In genomic region chr2:46351388-46352141, GRCh38 we compare ENCODE assay signal across 9 cellular contexts. TPM values are rescaled to one million over a fixed set of nuclear protein-coding genes. Genes with fewer than 3 reads are reported as not detected.
DNase-seq lines count a peak whose midpoint lies in the region; ATAC-seq and TF ChIP-seq lines count a peak whose summit lies in the region.
"Had no signal": no experiment of that assay in that cellular context is flagged by ENCODE, and none has a peak within 500 bp of the region (broad histone marks: within the 10 kb centered on the region; RNA-seq: fewer than 3 reads in every experiment).

No MANE protein-coding gene starts in this region.

- H3K27me3 Mint-ChIP-seq in activated naive CD4-positive, alpha-beta T cell treated with anti-CD3 and anti-CD28 coated beads, Interleukin-2, amount 10 ng/mL, durations not matched to agents 7 days and 5 days, result peaks cover 7% of the 10 kb centered on the region
- H3K27me3 Mint-ChIP-seq in memory B cell, result peaks cover 17% of the 10 kb centered on the region
- H3K27me3 Mint-ChIP-seq in Calu3 (ENCODE audit: unreplicated experiment), result no peaks in the 10 kb centered on the region

- no peak for TF ChIP-seq CTCF in Calu3 (IDR thresholded peaks at IDR 0.05; ENCODE audit: unreplicated experiment)

- DNase-seq in T-helper 22 cell (ENCODE audit: low read depth), result peak; percentile 47
- peak; percentile 89 for DNase-seq in activated naive CD4-positive, alpha-beta T cell treated with anti-CD3 and anti-CD28 coated beads, Interleukin-2, amount 10 ng/mL, durations not matched to agents 7 days and 5 days
- no peak for DNase-seq in memory B cell (ENCODE audit: low spot score in 2 of 2)
- peak; percentile 21 to 30 for DNase-seq in stimulated activated CD8-positive, alpha-beta memory T cell treated with anti-CD3 and anti-CD28 coated beads, Interleukin-7, amount 100 ng/mL, for 1 hour (ENCODE audit: low read depth in 2 of 2)
- DNase-seq in NCI-H748 treated with DMSO at 0.1 percent for 48 hours (lab: John Stamatoyannopoulos, UW), result no peak
- no peak for DNase-seq in Calu3
- no peak for DNase-seq in NCI-H187 treated with DMSO at 0.1 percent for 48 hours (lab: John Stamatoyannopoulos, UW)
- no peak for DNase-seq in NCI-H510A (lab: John Stamatoyannopoulos, UW)

- H3K4me3 Mint-ChIP-seq in activated naive CD4-positive, alpha-beta T cell treated with anti-CD3 and anti-CD28 coated beads, Interleukin-2, amount 10 ng/mL, durations not matched to agents 7 days and 5 days, result peak overlapping the region; percentile 69
- H3K4me3 Mint-ChIP-seq in memory B cell, result peak overlapping the region; percentile 19
- no peak overlapping the region for H3K4me3 Mint-ChIP-seq in Calu3 (ENCODE audit: low read depth, unreplicated experiment)
- H3K4me3 Mint-ChIP-seq: brain had no signal

- intact Hi-C loops in Calu3 (cut with micrococcal nuclease; ENCODE audit: unreplicated experiment), result no loop called here

- no TSS peak for BruUV-seq in Calu3 (replicated peaks; lab: Mats Ljungman, UMichigan)

- CTCF ChIA-PET in activated naive CD4-positive, alpha-beta T cell treated with anti-CD3 and anti-CD28 coated beads, Interleukin-2, amount 10 ng/mL, durations not matched to agents 7 days and 5 days (lab: Charles Lee), result interaction anchor here (1.0 kb wide), 1 partner anchor 109 kb away, joined by 4 read pairs; no protein-coding TSS in a partner anchor
- CTCF ChIA-PET in Calu3 (lab: Charles Lee), result no interaction called here

- peak overlapping the region; percentile 99 for H3K27ac Mint-ChIP-seq in activated naive CD4-positive, alpha-beta T cell treated with anti-CD3 and anti-CD28 coated beads, Interleukin-2, amount 10 ng/mL, durations not matched to agents 7 days and 5 days
- H3K27ac Mint-ChIP-seq in memory B cell, result no peak overlapping the region
- H3K27ac Mint-ChIP-seq in Calu3 (ENCODE audit: unreplicated experiment), result no peak overlapping the region
- H3K27ac Mint-ChIP-seq: brain had no signal

- H3K4me1 Mint-ChIP-seq in activated naive CD4-positive, alpha-beta T cell treated with anti-CD3 and anti-CD28 coated beads, Interleukin-2, amount 10 ng/mL, durations not matched to agents 7 days and 5 days, result peaks cover 96% of the 10 kb centered on the region
- H3K4me1 Mint-ChIP-seq in memory B cell (peaks cover 13% of the 10 kb centered on the region), Calu3 (ENCODE audit: low read depth, unreplicated experiment) (no peaks in the 10 kb centered on the region)
- H3K4me1 Mint-ChIP-seq: brain had no signal

- H3K9me3 Mint-ChIP-seq in activated naive CD4-positive, alpha-beta T cell treated with anti-CD3 and anti-CD28 coated beads, Interleukin-2, amount 10 ng/mL, durations not matched to agents 7 days and 5 days, result peaks cover 3% of the 10 kb centered on the region
- H3K9me3 Mint-ChIP-seq in memory B cell (no peaks in the 10 kb centered on the region), Calu3 (ENCODE audit: low read depth, unreplicated experiment) (no peaks in the 10 kb centered on the region)
- H3K9me3 Mint-ChIP-seq: brain had no signal

- peaks cover 64% of the 10 kb centered on the region for H3K36me3 Mint-ChIP-seq in activated naive CD4-positive, alpha-beta T cell treated with anti-CD3 and anti-CD28 coated beads, Interleukin-2, amount 10 ng/mL, durations not matched to agents 7 days and 5 days
- H3K36me3 Mint-ChIP-seq in memory B cell (no peaks in the 10 kb centered on the region), Calu3 (ENCODE audit: insufficient read depth, unreplicated experiment) (no peaks in the 10 kb centered on the region)
- H3K36me3 Mint-ChIP-seq: brain had no signal

- no peak for ATAC-seq in memory B cell (ENCODE audit: low read depth)

RNA-seq across cellular contexts. Expression of gene EPAS1, which starts 54.4 kb away (rescaled TPM):
- total RNA-seq in Calu3 (2022), result 18.5 and 28.1 TPM in 2 replicates

Comparison
In these comparisons a context has a peak if more than half of its experiments do, and no peak if none do; other contexts are left out.
1. DNase-seq: peak in T-helper 22 cell (single experiment), activated naive CD4-positive, alpha-beta T cell treated with anti-CD3 and anti-CD28 coated beads, Interleukin-2, amount 10 ng/mL, durations not matched to agents 7 days and 5 days (single experiment) and stimulated activated CD8-positive, alpha-beta memory T cell treated with anti-CD3 and anti-CD28 coated beads, Interleukin-7, amount 100 ng/mL, for 1 hour (2 of 2); none in memory B cell (0 of 2), NCI-H748 treated with DMSO at 0.1 percent for 48 hours (single experiment), Calu3 (single experiment), NCI-H187 treated with DMSO at 0.1 percent for 48 hours (single experiment) and NCI-H510A (single experiment).